Comparison of ENCODE assay signal across 1 cellular context in genomic region chr1:8377382-8377928, GRCh38.
TF ChIP-seq lines count a peak whose summit lies in the region.

No MANE protein-coding gene starts in this region.

TF ChIP-seq in IMR-90, 13 proteins besides CTCF, POLR2A, EP300 and RAD21:
- TF ChIP-seq NFE2L2 (IDR thresholded peaks at IDR 0.05; ENCODE audit: low read depth, low read length) = no peak
- TF ChIP-seq CHD1 (IDR thresholded peaks at IDR 0.05; ENCODE audit: low read depth, low read length) = no peak
TF ChIP-seq in IMR-90: peak in this region for 0.
